36 cellular contexts compared by ENCODE assay signal in genomic region chr16:16185095-16185494, GRCh38. TPM values are rescaled to one million over a fixed set of nuclear protein-coding genes. Genes with fewer than 3 reads are reported as not detected.
"Had no signal": no experiment of that assay in that cellular context is flagged by ENCODE, and none has a peak within 500 bp of the region (broad histone marks: within the 10 kb centered on the region; RNA-seq: fewer than 3 reads in every experiment).

No MANE protein-coding gene starts in this region.

- H3K27me3 ChIP-seq: MG63 had no signal

- H3K27ac ChIP-seq: KMS-11 had no signal

- H3K9ac ChIP-seq: KMS-11 had no signal

- H3K9me3 ChIP-seq: MG63 had no signal

- H3K36me3 ChIP-seq: MG63 had no signal

- DNase-seq: Kasumi-1, MG63, MM.1S, MV-4-11, NCI-H1048, NCI-H1092, NCI-H1092 treated with DMSO at 0.1 percent for 48 hours, NCI-H1105, NCI-H1105 treated with DMSO at 0.1 percent for 48 hours, NCI-H1417, NCI-H1417 treated with DMSO at 0.1 percent for 48 hours, NCI-H1436, NCI-H1436 treated with DMSO at 0.1 percent for 48 hours, NCI-H146, NCI-H1694, NCI-H1694 treated with DMSO at 0.1 percent for 48 hours, NCI-H187, NCI-H187 treated with DMSO at 0.1 percent for 48 hours, NCI-H1930, NCI-H2029, NCI-H2029 treated with DMSO at 0.1 percent for 48 hours, NCI-H2081, NCI-H2081 treated with DMSO at 0.1 percent for 48 hours, NCI-H2107, NCI-H2171, NCI-H2171 treated with DMSO at 0.1 percent for 48 hours, NCI-H2227 treated with DMSO at 0.1 percent for 48 hours, NCI-H226, NCI-H345, NCI-H446, NCI-H446 treated with DMSO at 0.1 percent for 48 hours, NCI-H510A, NCI-H510A treated with DMSO at 0.1 percent for 48 hours, NCI-H524 had no signal

- H3K4me2 ChIP-seq: KMS-11 had no signal

- H3K4me3 ChIP-seq: MG63 had no signal

RNA-seq across cellular contexts. Expression of gene ABCC6, which starts 38.2 kb away (rescaled TPM):
- total RNA-seq: MCF 10A had no signal
